Comparison of ENCODE assay signal across 21 cellular contexts in the genomic region with DNA sequence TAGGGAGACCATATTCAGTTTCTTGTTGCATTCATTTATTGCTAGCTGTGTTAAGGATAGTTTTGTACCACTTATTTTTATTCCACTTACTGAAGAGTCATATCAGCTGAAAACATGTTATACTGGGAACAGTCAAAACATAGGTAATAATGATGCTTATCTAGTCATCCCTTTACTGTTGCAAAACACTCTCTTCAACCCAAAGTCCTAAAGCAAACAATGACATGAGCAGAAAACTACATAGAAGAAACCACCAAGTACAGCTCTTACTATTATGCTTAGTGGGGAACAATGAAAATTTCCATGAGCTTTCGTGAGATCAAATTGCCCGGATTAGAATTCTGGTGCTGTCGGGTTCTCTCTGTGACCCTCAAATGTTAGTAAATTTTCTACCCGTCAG.
"Had no signal": no experiment of that assay in that cellular context is flagged by ENCODE, and none has a peak within 500 bp of the region (broad histone marks: within the 10 kb centered on the region; RNA-seq: fewer than 3 reads in every experiment).

No MANE protein-coding gene starts in this region.

- H3K27me3 ChIP-seq: SJCRH30 had no signal

- H3K9ac ChIP-seq: KMS-11 had no signal

- H3K4me2 ChIP-seq: KMS-11 had no signal

- H3K9me3 ChIP-seq: SJCRH30 had no signal

- H3K4me1 ChIP-seq: SJCRH30 had no signal

- H3K27ac ChIP-seq: KMS-11, SJCRH30 had no signal

- ATAC-seq: K562, Panc1, Right ventricle myocardium inferior, SK-N-SH treated with all-trans-retinoic acid at 6 μM for 48 hours had no signal

- H3K4me3 ChIP-seq: K562, SJCRH30 had no signal

- DNase-seq: Kasumi-1, MM.1S, NCI-H1092 treated with DMSO at 0.1 percent for 48 hours, NCI-H1436, NCI-H187, NCI-H2029, NCI-H2081 treated with DMSO at 0.1 percent for 48 hours, NCI-H2171, NCI-H226, NCI-H446, NCI-H510A, NCI-H524 treated with DMSO at 0.1 percent for 48 hours, NCI-H69, NCI-H774, SHP77 treated with DMSO at 0.1 percent for 48 hours, SJCRH30 had no signal

- H3K36me3 ChIP-seq: SJCRH30 had no signal
